Comparison of ENCODE assay signal across 8 cellular contexts in the genomic region with DNA sequence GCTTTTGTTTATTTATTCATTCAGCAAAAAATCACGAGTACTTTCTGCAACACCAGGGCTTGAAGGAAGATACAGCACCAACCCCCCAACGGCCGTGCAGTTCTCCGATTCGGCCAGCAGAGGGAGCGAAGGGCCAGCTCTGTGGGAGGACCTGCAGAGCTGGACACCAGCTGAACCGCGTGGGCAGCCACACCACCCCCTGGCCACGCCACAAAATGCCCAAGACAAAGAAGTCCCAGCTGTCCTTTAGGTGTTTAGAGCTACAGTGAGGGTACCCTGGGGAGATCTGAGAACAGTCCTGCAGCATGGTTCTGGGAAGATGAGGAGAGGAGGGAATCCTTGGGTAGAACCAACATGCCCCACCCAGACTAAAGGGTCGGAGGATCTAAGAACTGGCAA.
DNase-seq lines count a peak whose midpoint lies in the region; FAIRE-seq and TF ChIP-seq lines count a peak whose summit lies in the region.

No MANE protein-coding gene starts in this region.

- H3K9me3 ChIP-seq in BE2C (no peaks in the 10 kb centered on the region), suprapubic skin (no peaks in the 10 kb centered on the region)

- TF ChIP-seq EP300 in suprapubic skin (IDR thresholded peaks at IDR 0.05): no peak

- no peak overlapping the region for H3K27ac ChIP-seq in suprapubic skin

- DNase-seq in BE2C (peak; percentile 79), GM19239 (ENCODE audit: insufficient read length, low spot score) (peak; percentile 48), HS-5 (ENCODE audit: low read depth) (peak; percentile 14), RPMI7951 (ENCODE audit: low read depth) (peak; percentile 68), fibroblast of the conjunctiva (ENCODE audit: low read depth) (peak; percentile 51), occipital lobe (lab: John Stamatoyannopoulos, UW) (peak; percentile 42), suprapubic skin (ENCODE audit: low spot score in 2 of 2) (peak; percentile 90)
- peak; percentile 57 for DNase-seq in activated T-helper 9 cell treated with anti-CD3 and anti-CD28 coated beads, Interleukin-2, amount 50 U/mL, for 16 hours (ENCODE audit: low read depth)

- H3K4me3 ChIP-seq in BE2C (ENCODE audit: low read depth, low read length): no peak overlapping the region
- no peak overlapping the region for H3K4me3 ChIP-seq in suprapubic skin

- TF ChIP-seq CTCF in BE2C (IDR thresholded peaks at IDR 0.05; ENCODE audit: low read depth, low read length) (peak; percentile 97), suprapubic skin (IDR thresholded peaks at IDR 0.05) (peak; percentile 95 to 96)

- H3K36me3 ChIP-seq in BE2C: no peaks in the 10 kb centered on the region
- H3K36me3 ChIP-seq in suprapubic skin: no peaks in the 10 kb centered on the region

- no peaks in the 10 kb centered on the region for H3K27me3 ChIP-seq in BE2C
- no peaks in the 10 kb centered on the region for H3K27me3 ChIP-seq in suprapubic skin

- H3K4me1 ChIP-seq in BE2C (no peaks in the 10 kb centered on the region; the same call in 1 of the 2 replicates), suprapubic skin (peaks cover 6% of the 10 kb centered on the region)

- TF ChIP-seq POLR2A in suprapubic skin (IDR thresholded peaks at IDR 0.05): no peak

- WGBS in suprapubic skin: 4% methylated on average over 10 of the region's 10 CpGs

- peak; percentile 78 for FAIRE-seq in GM19239 (lab: Jason Lieb, UNC)

Comparison
In these comparisons a context has a peak if more than half of its experiments do, and no peak if none do; other contexts are left out.
1. DNase-seq: peak in every context shown above with its lines; median percentile 90 in suprapubic skin; 79 in BE2C; 68 in RPMI7951; 57 in activated T-helper 9 cell treated with anti-CD3 and anti-CD28 coated beads, Interleukin-2, amount 50 U/mL, for 16 hours; 51 in fibroblast of the conjunctiva; 48 in GM19239; 42 in occipital lobe; 14 in HS-5.